ENCODE assay signal across 1 cellular context in genomic region chr11:927871-928270, GRCh38.
TF ChIP-seq lines count a peak whose summit lies in the region.

No MANE protein-coding gene starts in this region.

TF ChIP-seq in GM12878, 131 proteins besides CTCF, POLR2A, EP300 and RAD21:
- TF ChIP-seq ATF7 (IDR thresholded peaks at IDR 0.05; ENCODE audit: low read depth) (0 out of 2 replicates have a peak, but pooled peaks have one; percentile 8), NKRF (conservative IDR thresholded peaks at IDR 0.05) (no peak), RUNX3 (IDR thresholded peaks at IDR 0.05; ENCODE audit: low read length) (peak; percentile 82)
